In the genomic region with DNA sequence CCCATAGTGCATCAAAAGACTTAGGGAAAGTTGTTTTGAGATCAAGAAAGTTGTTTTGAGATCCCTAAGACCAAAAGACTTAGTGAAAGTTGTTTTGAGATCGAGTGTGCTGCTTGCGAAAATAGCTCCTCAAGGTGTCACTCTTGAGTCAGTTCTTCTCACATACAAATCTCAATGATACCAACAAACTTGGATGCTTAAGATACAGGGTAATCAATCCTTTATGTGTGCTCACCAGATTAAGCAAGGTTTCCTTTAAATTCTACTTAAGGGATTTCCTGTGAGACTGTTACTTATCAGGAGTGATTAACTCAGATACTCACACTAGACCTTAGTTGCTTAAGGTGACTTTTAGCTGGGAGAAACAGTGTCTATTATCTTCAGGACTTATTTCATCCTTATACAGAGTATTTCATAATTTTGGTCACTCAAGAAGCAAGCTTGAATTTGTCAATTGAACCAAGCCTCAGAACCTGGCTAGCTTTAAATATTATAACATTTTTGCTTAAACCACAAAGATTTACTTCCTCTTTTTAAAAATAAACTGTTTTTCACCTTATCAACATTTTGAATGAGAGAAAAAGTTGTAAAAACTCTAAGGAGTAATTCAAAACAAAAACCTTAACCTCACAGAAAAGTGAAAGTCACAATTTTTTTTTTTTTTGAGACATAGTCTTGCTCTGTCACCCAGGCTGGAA, we compare ENCODE assay signal across 8 cellular contexts. TPM values are rescaled to one million over a fixed set of nuclear protein-coding genes. Genes with fewer than 3 reads are reported as not detected.
DNase-seq lines count a peak whose midpoint lies in the region; TF ChIP-seq lines count a peak whose summit lies in the region.

No MANE protein-coding gene starts in this region.

- intact Hi-C loops in posterior cingulate gyrus (cut with DNase I): loop anchor here (2.0 kb wide), 2 partner anchors 186 to 252 kb away; no protein-coding TSS in a partner anchor

- H3K36me3 Mint-ChIP-seq in T-helper 2 cell treated with Interferon-gamma antibody and Interleukin-4, amounts not matched to agents 5 μg/mL and 100 μg/mL, for 36 hours (ENCODE audit: low read depth): no peaks in the 10 kb centered on the region
- H3K36me3 Mint-ChIP-seq in nephron progenitor cell (ENCODE audit: low read depth): no peaks in the 10 kb centered on the region

- H3K36me3 ChIP-seq in GM23248 (ENCODE audit: low read depth): no peaks in the 10 kb centered on the region

- TF ChIP-seq CTCF in epithelial cell of proximal tubule (conservative IDR thresholded peaks at IDR 0.05; ENCODE audit: low read depth, low read length) (peak; percentile 84), nephron progenitor cell (IDR thresholded peaks at IDR 0.05) (peak; percentile 57)

- H2AFZ ChIP-seq in GM23248: peak overlapping the region; percentile 73

- peaks cover 5% of the 10 kb centered on the region for H3K4me1 Mint-ChIP-seq in T-helper 2 cell treated with Interferon-gamma antibody and Interleukin-4, amounts not matched to agents 5 μg/mL and 100 μg/mL, for 36 hours (ENCODE audit: low read depth)
- no peaks in the 10 kb centered on the region for H3K4me1 Mint-ChIP-seq in nephron progenitor cell

- H3K9me2 ChIP-seq in GM23248 (ENCODE audit: insufficient read depth): no peaks in the 10 kb centered on the region

- in situ Hi-C loops in GM23248 (cut with MboI): loop anchor here (10.0 kb wide), 1 partner anchor 252 kb away; no protein-coding TSS in a partner anchor

- no peaks in the 10 kb centered on the region for H3K4me1 ChIP-seq in GM23248 (ENCODE audit: insufficient read depth)

- no peak overlapping the region for H3K4me3 ChIP-seq in GM23248
- no peak overlapping the region for H3K4me3 ChIP-seq in epithelial cell of proximal tubule (ENCODE audit: low read depth, low read length)

- H4K20me1 ChIP-seq in GM23248 (ENCODE audit: insufficient read depth): no peaks in the 10 kb centered on the region

- DNase-seq in NCI-H2227 (lab: John Stamatoyannopoulos, UW; ENCODE audit: unreplicated experiment) (peak; percentile 21), NCI-H2227 treated with DMSO at 0.1 percent for 48 hours (lab: John Stamatoyannopoulos, UW) (no peak), GM23248 (peak; percentile 74), NCI-H1105 (lab: John Stamatoyannopoulos, UW) (peak; percentile 2), epithelial cell of proximal tubule (ENCODE audit: low read depth) (no peak), nephron progenitor cell (no peak), posterior cingulate gyrus (no peak)
- DNase-seq in T-helper 2 cell treated with Interferon-gamma antibody and Interleukin-4, amounts not matched to agents 5 μg/mL and 100 μg/mL, for 36 hours (ENCODE audit: low spot score): peak; percentile 17

- no peak overlapping the region for H3K4me3 Mint-ChIP-seq in T-helper 2 cell treated with Interferon-gamma antibody and Interleukin-4, amounts not matched to agents 5 μg/mL and 100 μg/mL, for 36 hours
- H3K4me3 Mint-ChIP-seq in nephron progenitor cell: no peak overlapping the region

- H3K27ac ChIP-seq in GM23248: no peak overlapping the region

- no peaks in the 10 kb centered on the region for H3K9me3 ChIP-seq in GM23248 (ENCODE audit: low read depth)

- 0 to 2% methylated on average over 2 of the region's 2 CpGs for WGBS in GM23248 (ENCODE audit: low coverage in 1 of 2, low lambda C conversion rate in 2 of 2, missing lambda C conversion rate in 2 of 2), 2 experiments

- H3K4me2 ChIP-seq in GM23248 (ENCODE audit: unreplicated experiment): no peak overlapping the region

- peaks cover 6% of the 10 kb centered on the region; the same call in 1 of the 2 replicates for H3K27me3 ChIP-seq in GM23248 (replicated peaks; ENCODE audit: insufficient read depth)

- H3K79me2 ChIP-seq in GM23248 (ENCODE audit: insufficient read depth): no peaks in the 10 kb centered on the region

- no peaks in the 10 kb centered on the region for H3F3A ChIP-seq in GM23248 (ENCODE audit: insufficient read depth)

- peaks cover 5% of the 10 kb centered on the region for H3K27me3 Mint-ChIP-seq in T-helper 2 cell treated with Interferon-gamma antibody and Interleukin-4, amounts not matched to agents 5 μg/mL and 100 μg/mL, for 36 hours (ENCODE audit: low read depth)
- peaks cover 57% of the 10 kb centered on the region for H3K27me3 Mint-ChIP-seq in nephron progenitor cell (ENCODE audit: low read depth, poor library complexity)

- H3K27ac Mint-ChIP-seq in T-helper 2 cell treated with Interferon-gamma antibody and Interleukin-4, amounts not matched to agents 5 μg/mL and 100 μg/mL, for 36 hours: no peak overlapping the region
- H3K27ac Mint-ChIP-seq in nephron progenitor cell: no peak overlapping the region

- H3K9ac ChIP-seq in GM23248: no peak overlapping the region

- H3K9me3 Mint-ChIP-seq in T-helper 2 cell treated with Interferon-gamma antibody and Interleukin-4, amounts not matched to agents 5 μg/mL and 100 μg/mL, for 36 hours: no peaks in the 10 kb centered on the region
- H3K9me3 Mint-ChIP-seq in nephron progenitor cell: no peaks in the 10 kb centered on the region

RNA-seq across cellular contexts. Expression of gene RLF, which starts 8.0 kb away (rescaled TPM):
- total RNA-seq in GM23248 (2014; rRNA removed; shearing (Covaris generic)): 16.4 and 18.1 TPM in 2 replicates
- polyA plus RNA-seq in GM23248 (2016; fragmentation: Nextera tagmentation; extraction: Ambion mirVana): 6.7 and 7.3 TPM in 2 replicates
- total RNA-seq in epithelial cell of proximal tubule: 6.7 and 12.1 TPM in 2 replicates

RNA-seq across cellular contexts. Expression of gene PPT1, which starts 56.2 kb away (rescaled TPM):
- total RNA-seq in GM23248 (2014; rRNA removed; shearing (Covaris generic)): 26.9 and 38.3 TPM in 2 replicates
- polyA plus RNA-seq in GM23248 (2016; fragmentation: Nextera tagmentation; extraction: Ambion mirVana): 53.1 and 54.0 TPM in 2 replicates
- total RNA-seq in epithelial cell of proximal tubule: 29.6 and 70.8 TPM in 2 replicates

Comparison
In these comparisons a context has a peak if more than half of its experiments do, and no peak if none do; other contexts are left out.
1. DNase-seq: peak in NCI-H2227 (single experiment), GM23248 (single experiment), NCI-H1105 (single experiment) and T-helper 2 cell treated with Interferon-gamma antibody and Interleukin-4, amounts not matched to agents 5 μg/mL and 100 μg/mL, for 36 hours (single experiment); none in NCI-H2227 treated with DMSO at 0.1 percent for 48 hours (single experiment), epithelial cell of proximal tubule (single experiment), nephron progenitor cell (single experiment) and posterior cingulate gyrus (0 of 10).